Comparison of ENCODE assay signal across 21 cellular contexts in genomic region chrX:119062750-119063374, GRCh38. TPM values are rescaled to one million over a fixed set of nuclear protein-coding genes. Genes with fewer than 3 reads are reported as not detected.
A peak's percentile ranks its signal among the peaks of the same experiment; 100 is the strongest.
DNase-seq lines count a peak whose midpoint lies in the region; ATAC-seq, FAIRE-seq and TF ChIP-seq lines count a peak whose summit lies in the region.
"Had no signal": no experiment of that assay in that cellular context is flagged by ENCODE, and none has a peak within 500 bp of the region (broad histone marks: within the 10 kb centered on the region; RNA-seq: fewer than 3 reads in every experiment).

No MANE protein-coding gene starts in this region.

- TF ChIP-seq EP300 in A549 (IDR thresholded peaks at IDR 0.05) = no peak

- peaks cover 9% of the 10 kb centered on the region for H3K27me3 Mint-ChIP-seq in osteocyte (ENCODE audit: unreplicated experiment)
- H3K27me3 Mint-ChIP-seq: activated T-helper 17 cell treated with anti-CD3 and anti-CD28 coated beads, Interleukin-2, amount 50 U/mL, for 72 hours had no signal

- ATAC-seq in A549 (no peak), SK-N-SH treated with all-trans-retinoic acid at 6 μM for 48 hours (peak; percentile 78), GM18519 (IDR thresholded peaks at IDR 0.05; ENCODE audit: low FRiP score, unreplicated experiment) (no peak)
- ATAC-seq: activated CD8-positive, alpha-beta T cell treated with anti-CD3 and anti-CD28 coated beads, Interleukin-2, amount 10 ng/mL, durations not matched to agents 7 days and 5 days; activated T-helper 17 cell treated with anti-CD3 and anti-CD28 coated beads, Interleukin-2, amount 50 U/mL, for 72 hours; CD8-positive, alpha-beta T cell; esophagus mucosa had no signal

- H3K4me1 Mint-ChIP-seq in osteocyte (ENCODE audit: unreplicated experiment) = no peaks in the 10 kb centered on the region
- H3K4me1 Mint-ChIP-seq: activated T-helper 17 cell treated with anti-CD3 and anti-CD28 coated beads, Interleukin-2, amount 50 U/mL, for 72 hours; naive B cell had no signal

- H3K4me1 ChIP-seq in A549 = no peaks in the 10 kb centered on the region
- no peaks in the 10 kb centered on the region for H3K4me1 ChIP-seq in Peyer's patch
- H3K4me1 ChIP-seq: uterus had no signal

- H3K36me3 Mint-ChIP-seq in osteocyte (ENCODE audit: unreplicated experiment) = no peaks in the 10 kb centered on the region
- H3K36me3 Mint-ChIP-seq: CD8-positive, alpha-beta T cell; naive B cell had no signal

- peak; percentile 94 for FAIRE-seq in A549 (lab: Jason Lieb, UNC)

- H3K27ac ChIP-seq in A549 (no peak overlapping the region), Peyer's patch (no peak overlapping the region)
- H3K27ac ChIP-seq: PC-9, uterus had no signal

- POLR2A ChIA-PET in A549 (lab: Yijun Ruan, JAX) = no interaction called here

- H3K27me3 ChIP-seq in MG63 (no peaks in the 10 kb centered on the region), Peyer's patch (no peaks in the 10 kb centered on the region)
- H3K27me3 ChIP-seq: uterus had no signal

- no peaks in the 10 kb centered on the region for H3K9me3 Mint-ChIP-seq in osteocyte (ENCODE audit: unreplicated experiment)
- H3K9me3 Mint-ChIP-seq: activated T-helper 17 cell treated with anti-CD3 and anti-CD28 coated beads, Interleukin-2, amount 50 U/mL, for 72 hours; CD8-positive, alpha-beta T cell; naive B cell had no signal

- H3K9me3 ChIP-seq in A549 (no peaks in the 10 kb centered on the region), MG63 (no peaks in the 10 kb centered on the region), Peyer's patch (no peaks in the 10 kb centered on the region)
- H3K9me3 ChIP-seq: uterus had no signal

- no peak for TF ChIP-seq RAD21 in A549 (conservative IDR thresholded peaks at IDR 0.05 in 1 of 2, IDR thresholded peaks at IDR 0.05 in 1 of 2)

- CTCF ChIA-PET in A549 (lab: Yijun Ruan, JAX) = interaction anchor here (0.5 to 1.6 kb wide), 4 partner anchors 59 to 223 kb away, joined by 4 to 6 read pairs (median 5); no protein-coding TSS in a partner anchor

- H3K4me3 ChIP-seq in A549 (no peak overlapping the region), MG63 (no peak overlapping the region), Peyer's patch (no peak overlapping the region)
- H3K4me3 ChIP-seq: PC-9, uterus had no signal

- H3K36me3 ChIP-seq in MG63 = no peaks in the 10 kb centered on the region
- no peaks in the 10 kb centered on the region for H3K36me3 ChIP-seq in Peyer's patch
- H3K36me3 ChIP-seq: uterus had no signal

- WGBS in A549 (ENCODE audit: missing lambda C conversion rate) = 76% methylated on average over 6 of the region's 6 CpGs

- no peak overlapping the region for H3K27ac Mint-ChIP-seq in osteocyte (ENCODE audit: unreplicated experiment)
- H3K27ac Mint-ChIP-seq: activated CD8-positive, alpha-beta T cell treated with anti-CD3 and anti-CD28 coated beads, Interleukin-2, amount 10 ng/mL, durations not matched to agents 7 days and 5 days; activated T-helper 17 cell treated with anti-CD3 and anti-CD28 coated beads, Interleukin-2, amount 50 U/mL, for 72 hours; CD8-positive, alpha-beta T cell had no signal

- no peak overlapping the region for H3K4me2 ChIP-seq in A549
- H3K4me2 ChIP-seq: PC-9 had no signal

- H3K4me3 Mint-ChIP-seq in osteocyte (ENCODE audit: unreplicated experiment) = no peak overlapping the region
- H3K4me3 Mint-ChIP-seq: activated CD8-positive, alpha-beta T cell treated with anti-CD3 and anti-CD28 coated beads, Interleukin-2, amount 10 ng/mL, durations not matched to agents 7 days and 5 days; activated T-helper 17 cell treated with anti-CD3 and anti-CD28 coated beads, Interleukin-2, amount 50 U/mL, for 72 hours; CD8-positive, alpha-beta T cell; naive B cell had no signal

- TF ChIP-seq POLR2A in A549 (IDR thresholded peaks at IDR 0.05; ENCODE audit: low read length) = no peak
- no peak for TF ChIP-seq POLR2A in Peyer's patch (IDR thresholded peaks at IDR 0.05)

- DNase-seq in A549 (ENCODE audit: low read depth in 1 of 2, low spot score in 1 of 2) (no peak), MG63 (peak; percentile 3), iPS-NIHi11 (ENCODE audit: low spot score) (peak; percentile 55), Peyer's patch (no peak), osteocyte (ENCODE audit: extremely low spot score, unreplicated experiment) (no peak)
- DNase-seq in activated CD4-positive, alpha-beta T cell treated with anti-CD3 and anti-CD28 coated beads for 48 hours = no peak
- DNase-seq: activated CD8-positive, alpha-beta T cell treated with anti-CD3 and anti-CD28 coated beads, Interleukin-2, amount 10 ng/mL, durations not matched to agents 7 days and 5 days; CD8-positive, alpha-beta T cell; EL; HCEC 1CT; hippocampal formation; naive B cell; PC-9; SW 1271; uterus had no signal

- TF ChIP-seq CTCF in A549 (IDR thresholded peaks at IDR 0.05) (no peak), Peyer's patch (IDR thresholded peaks at IDR 0.05) (no peak), osteocyte (IDR thresholded peaks at IDR 0.05) (no peak)

TF ChIP-seq in A549, 52 proteins besides CTCF, POLR2A, EP300 and RAD21:
- TF ChIP-seq PBX3 (IDR thresholded peaks at IDR 0.05) (no peak), SMC3 (IDR thresholded peaks at IDR 0.05) (no peak), HOXB13 (CRISPR knock-in tag; IDR thresholded peaks at IDR 0.05; ENCODE audit: low read depth) (no peak), NFE2L2 (conservative IDR thresholded peaks at IDR 0.05; ENCODE audit: low read length) (no peak)

TF ChIP-seq in SK-N-SH treated with all-trans-retinoic acid at 6 μM for 48 hours, 23 proteins besides CTCF, POLR2A, EP300 and RAD21:
- no peak for TF ChIP-seq ZNF565 (CRISPR knock-in tag; conservative IDR thresholded peaks at IDR 0.05; ENCODE audit: low read depth)
- no peak for TF ChIP-seq CREB5 (CRISPR knock-in tag; IDR thresholded peaks at IDR 0.05; ENCODE audit: low read depth)
- no peak for TF ChIP-seq ZFP3 (CRISPR knock-in tag; IDR thresholded peaks at IDR 0.05)
- TF ChIP-seq GLIS3 (CRISPR knock-in tag; IDR thresholded peaks at IDR 0.05) = no peak
- TF ChIP-seq ESRRG (CRISPR knock-in tag; IDR thresholded peaks at IDR 0.05) = no peak
- TF ChIP-seq ZNF70 (CRISPR knock-in tag; IDR thresholded peaks at IDR 0.05) = no peak
- TF ChIP-seq ZC3H10 (CRISPR knock-in tag; IDR thresholded peaks at IDR 0.05) = no peak
- no peak for TF ChIP-seq ISL1 (CRISPR knock-in tag; IDR thresholded peaks at IDR 0.05)
- no peak for TF ChIP-seq RARB (CRISPR knock-in tag; IDR thresholded peaks at IDR 0.05)
- TF ChIP-seq OSR1 (CRISPR knock-in tag; IDR thresholded peaks at IDR 0.05) = no peak
- TF ChIP-seq TOX (CRISPR knock-in tag; IDR thresholded peaks at IDR 0.05; ENCODE audit: borderline replicate concordance) = no peak
- no peak for TF ChIP-seq ZNF8 (CRISPR knock-in tag; IDR thresholded peaks at IDR 0.05)

RNA-seq across cellular contexts. Expression of gene CT47C1, which starts 9.9 kb away (rescaled TPM):
- polyA plus RNA-seq in A549 (2011; rRNA removed) = not detected in 2 replicates
- not detected in 2 replicates for polyA plus RNA-seq in A549 (2012; cell fraction: cytosol; rRNA removed)
- polyA plus RNA-seq in A549 (2012; cell fraction: nucleus; rRNA removed) = not detected in 2 replicates
- polyA plus RNA-seq in A549 (2017; fragmentation: RNase III; extraction: RNeasy Plus Mini Kit Qiagen cat#74134 plus additional on column Dnase treatment) = not detected in 3 replicates
- not detected in 2 replicates for polyA minus RNA-seq in A549 (2011; rRNA and poly(A)+ RNA removed)
- not detected in 2 replicates for total RNA-seq in MG63 (2014; rRNA removed; shearing (Covaris generic); ENCODE audit: low replicate concordance)
- total RNA-seq in Peyer's patch = not detected
- not detected in 2 replicates for total RNA-seq in osteocyte
- total RNA-seq: activated CD8-positive, alpha-beta T cell treated with anti-CD3 and anti-CD28 coated beads, Interleukin-2, amount 10 ng/mL, durations not matched to agents 7 days and 5 days; activated T-helper 17 cell treated with anti-CD3 and anti-CD28 coated beads, Interleukin-2, amount 50 U/mL, for 72 hours; CD8-positive, alpha-beta T cell; esophagus mucosa; lower leg skin; PC-9; uterus had no signal
- polyA plus RNA-seq: AG04450 had no signal

Comparison
In these comparisons a context has a peak if more than half of its experiments do, and no peak if none do; other contexts are left out.
1. DNase-seq: peak in MG63 (single experiment) and iPS-NIHi11 (single experiment); none in A549 (0 of 2), activated CD4-positive, alpha-beta T cell treated with anti-CD3 and anti-CD28 coated beads for 48 hours (single experiment), Peyer's patch (0 of 3) and osteocyte (single experiment).